In the genomic region with DNA sequence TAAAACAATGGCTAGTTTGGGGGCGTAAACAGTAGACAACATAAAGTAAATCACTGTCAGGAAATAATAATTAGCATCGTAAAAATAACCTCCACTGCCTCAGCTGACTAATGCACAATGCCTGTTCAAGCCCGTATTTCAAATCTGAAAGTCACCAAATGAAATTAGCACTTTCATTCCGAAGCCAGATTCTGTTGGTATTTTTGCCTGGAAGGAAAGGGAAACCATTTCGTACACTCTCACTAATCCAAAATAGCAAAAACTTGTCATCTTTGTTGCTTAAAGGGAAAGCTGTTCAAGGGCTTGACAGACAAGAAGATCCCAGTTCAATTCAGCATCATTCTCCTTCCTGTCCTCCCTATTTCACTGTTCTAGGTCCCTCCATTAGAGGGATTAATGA, we compare ENCODE assay signal across 19 cellular contexts.
DNase-seq lines count a peak whose midpoint lies in the region; ATAC-seq, FAIRE-seq and TF ChIP-seq lines count a peak whose summit lies in the region.
"Had no signal": no experiment of that assay in that cellular context is flagged by ENCODE, and none has a peak within 500 bp of the region (broad histone marks: within the 10 kb centered on the region; RNA-seq: fewer than 3 reads in every experiment).

No MANE protein-coding gene starts in this region.

- FAIRE-seq in small intestine (lab: Jason Lieb, UNC), result no peak
- FAIRE-seq: A204.1, D721Med had no signal

- peak overlapping the region; percentile 24 for H3K27ac Mint-ChIP-seq in nephron progenitor cell
- H3K27ac Mint-ChIP-seq in stimulated activated naive CD8-positive, alpha-beta T cell treated with anti-CD3 and anti-CD28 coated beads, Interleukin-15, amount 100 ng/mL, for 72 hours, result no peak overlapping the region
- H3K27ac Mint-ChIP-seq: B cell; CD4-positive, alpha-beta memory T cell had no signal

- CTCF ChIA-PET in HEK293 (lab: Yijun Ruan, JAX), result interaction anchor here (0.7 to 1.3 kb wide), 3 partner anchors 16 to 220 kb away, joined by 3 read pairs; no protein-coding TSS in a partner anchor

- POLR2A ChIA-PET in HEK293 (lab: Yijun Ruan, JAX), result no interaction called here

- peaks cover 52% of the 10 kb centered on the region for H3K36me3 Mint-ChIP-seq in nephron progenitor cell (ENCODE audit: low read depth)
- H3K36me3 Mint-ChIP-seq: CD4-positive, alpha-beta memory T cell had no signal

- DNase-seq in BE2C, result no peak
- DNase-seq in foreskin keratinocyte, result peak in 1 of 2 donors; percentile 42
- no peak for DNase-seq in nephron progenitor cell
- DNase-seq in small intestine, result no peak
- no peak for DNase-seq in stimulated activated naive CD8-positive, alpha-beta T cell treated with anti-CD3 and anti-CD28 coated beads, Interleukin-15, amount 100 ng/mL, for 72 hours
- no peak for DNase-seq in G401 (ENCODE audit: low spot score)
- DNase-seq: CD4-positive, alpha-beta memory T cell; DMS153; DMS79 treated with DMSO at 0.1 percent for 48 hours; EL; GDM1; H7; KG1 had no signal

- peak overlapping the region; percentile 25 for H3K4me3 ChIP-seq in BE2C (ENCODE audit: low read depth, low read length)
- H3K4me3 ChIP-seq in HEK293 (ENCODE audit: low read depth, low read length), result no peak overlapping the region
- H3K4me3 ChIP-seq in small intestine (ENCODE audit: low read depth in 1 of 2, low read length in 2 of 2), result no peak overlapping the region

- H3K9me3 ChIP-seq in BE2C (no peaks in the 10 kb centered on the region), HEK293 (ENCODE audit: control insufficient read depth, insufficient read depth, low read depth, low read length) (no peaks in the 10 kb centered on the region), small intestine (ENCODE audit: control insufficient read depth, low read depth) (no peaks in the 10 kb centered on the region)

- H3K36me3 ChIP-seq in BE2C (no peaks in the 10 kb centered on the region), HEK293 (ENCODE audit: control insufficient read depth in 2 of 2, insufficient read depth in 1 of 2, low read length in 2 of 2) (no peaks in the 10 kb centered on the region), small intestine (ENCODE audit: control insufficient read depth in 2 of 2, insufficient read depth in 2 of 2, low read length in 2 of 2) (no peaks in the 10 kb centered on the region)

- 70 to 85% (median 78%) methylated on average over 5 of the region's 5 CpGs for WGBS in small intestine, 3 donors

- no peak overlapping the region for H3K4me3 Mint-ChIP-seq in nephron progenitor cell
- no peak overlapping the region for H3K4me3 Mint-ChIP-seq in stimulated activated naive CD8-positive, alpha-beta T cell treated with anti-CD3 and anti-CD28 coated beads, Interleukin-15, amount 100 ng/mL, for 72 hours
- H3K4me3 Mint-ChIP-seq: B cell; CD4-positive, alpha-beta memory T cell; IgD-negative memory B cell had no signal

- TF ChIP-seq CTCF in BE2C (IDR thresholded peaks at IDR 0.05; ENCODE audit: low read depth, low read length), result no peak
- no peak for TF ChIP-seq CTCF in HEK293 (tag by site-specific recombination; IDR thresholded peaks at IDR 0.05)
- TF ChIP-seq CTCF in foreskin keratinocyte (conservative IDR thresholded peaks at IDR 0.05), result no peak
- TF ChIP-seq CTCF in nephron progenitor cell (IDR thresholded peaks at IDR 0.05), result no peak

- H3K4me1 Mint-ChIP-seq in nephron progenitor cell, result peaks cover 39% of the 10 kb centered on the region
- no peaks in the 10 kb centered on the region for H3K4me1 Mint-ChIP-seq in stimulated activated naive CD8-positive, alpha-beta T cell treated with anti-CD3 and anti-CD28 coated beads, Interleukin-15, amount 100 ng/mL, for 72 hours
- H3K4me1 Mint-ChIP-seq: B cell; CD4-positive, alpha-beta memory T cell; IgD-negative memory B cell had no signal

- H3K4me1 ChIP-seq in BE2C, result peaks cover 63% of the 10 kb centered on the region
- H3K4me1 ChIP-seq in HEK293 (ENCODE audit: control insufficient read depth, insufficient read depth, low read length), result peaks cover 6% of the 10 kb centered on the region; the same call in 1 of the 2 replicates
- H3K4me1 ChIP-seq in foreskin keratinocyte, result peaks cover 5% of the 10 kb centered on the region
- H3K4me1 ChIP-seq in small intestine (ENCODE audit: control insufficient read depth in 2 of 2, insufficient read depth in 1 of 2, low read depth in 1 of 2, low read length in 1 of 2), result no peaks in the 10 kb centered on the region

- ATAC-seq in foreskin keratinocyte, result peak; percentile 68
- ATAC-seq in stimulated activated naive CD8-positive, alpha-beta T cell treated with anti-CD3 and anti-CD28 coated beads, Interleukin-15, amount 100 ng/mL, for 72 hours, result no peak

- no peak overlapping the region for H3K27ac ChIP-seq in HEK293 (ENCODE audit: extremely low read depth, low read depth, low read length)
- H3K27ac ChIP-seq in foreskin keratinocyte, result no peak overlapping the region
- no peak overlapping the region for H3K27ac ChIP-seq in small intestine (ENCODE audit: low read depth in 1 of 2, low read length in 1 of 2)
- H3K27ac ChIP-seq: C4-2B had no signal

- peaks cover 4% of the 10 kb centered on the region for H3K27me3 Mint-ChIP-seq in nephron progenitor cell (ENCODE audit: low read depth, poor library complexity)
- peaks cover 9% of the 10 kb centered on the region for H3K27me3 Mint-ChIP-seq in stimulated activated naive CD8-positive, alpha-beta T cell treated with anti-CD3 and anti-CD28 coated beads, Interleukin-15, amount 100 ng/mL, for 72 hours
- H3K27me3 Mint-ChIP-seq: CD4-positive, alpha-beta memory T cell had no signal

- in situ Hi-C loops in G401 (cut with HindIII; ENCODE audit: low sequenced_read_pairs), result no loop called here

- H3K9me3 Mint-ChIP-seq in nephron progenitor cell, result no peaks in the 10 kb centered on the region
- H3K9me3 Mint-ChIP-seq in stimulated activated naive CD8-positive, alpha-beta T cell treated with anti-CD3 and anti-CD28 coated beads, Interleukin-15, amount 100 ng/mL, for 72 hours, result no peaks in the 10 kb centered on the region
- H3K9me3 Mint-ChIP-seq: IgD-negative memory B cell had no signal

- no peaks in the 10 kb centered on the region for H3K27me3 ChIP-seq in BE2C
- H3K27me3 ChIP-seq in foreskin keratinocyte, result no peaks in the 10 kb centered on the region
- H3K27me3 ChIP-seq in small intestine (ENCODE audit: control insufficient read depth in 2 of 2, insufficient read depth in 2 of 2, low read length in 2 of 2), result no peaks in the 10 kb centered on the region

TF ChIP-seq in HEK293, 187 proteins besides CTCF, POLR2A, EP300 and RAD21:
- TF ChIP-seq OVOL3 (tag by site-specific recombination; IDR thresholded peaks at IDR 0.05) (no peak), PRDM1 (tag by site-specific recombination; IDR thresholded peaks at IDR 0.05) (peak; percentile 90)
